Comparison of ENCODE assay signal across 9 cellular contexts in genomic region chr6:52162940-52163908, GRCh38. TPM values are rescaled to one million over a fixed set of nuclear protein-coding genes. Genes with fewer than 3 reads are reported as not detected.
DNase-seq lines count a peak whose midpoint lies in the region; ATAC-seq, FAIRE-seq and TF ChIP-seq lines count a peak whose summit lies in the region.
"Had no signal": no experiment of that assay in that cellular context is flagged by ENCODE, and none has a peak within 500 bp of the region (broad histone marks: within the 10 kb centered on the region; RNA-seq: fewer than 3 reads in every experiment).

No MANE protein-coding gene starts in this region.

- H3K23ac ChIP-seq in neuronal stem cell (ENCODE audit: low read depth, low read length, poor library complexity), result no peak overlapping the region

- CTCF ChIA-PET in activated CD8-positive, alpha-beta memory T cell treated with anti-CD3 and anti-CD28 coated beads, Interleukin-2, amount 10 ng/mL, durations not matched to agents 7 days and 5 days (lab: Charles Lee), result interaction anchor here (0.9 to 4.3 kb wide), 7 partner anchors 48 to 252 kb away, joined by 3 to 53 read pairs (median 4); no protein-coding TSS in a partner anchor
- CTCF ChIA-PET in activated CD8-positive, alpha-beta T cell treated with anti-CD3 and anti-CD28 coated beads for 36 hours (lab: Charles Lee), result interaction anchor here (0.9 to 5.9 kb wide), 21 partner anchors 11 to 252 kb away, joined by 3 to 121 read pairs (median 5); partner anchors contain the start of gene MCM3

- H3K79me2 ChIP-seq in keratinocyte (ENCODE audit: control insufficient read depth, insufficient read depth, low read length), result no peaks in the 10 kb centered on the region

- TF ChIP-seq CTCF in activated CD8-positive, alpha-beta T cell treated with anti-CD3 and anti-CD28 coated beads for 36 hours (IDR thresholded peaks at IDR 0.05), result peak; percentile 75
- peak in 2 of 3 experiments; percentile 82 to 87 for TF ChIP-seq CTCF in keratinocyte (optimal IDR thresholded peaks at IDR 0.05 in 1 of 3, IDR thresholded peaks at IDR 0.05 in 1 of 3, conservative IDR thresholded peaks at IDR 0.05 in 1 of 3; ENCODE audit: extremely low read depth in 1 of 3, insufficient read depth in 2 of 3, low read length in 3 of 3)
- no peak for TF ChIP-seq CTCF in ascending aorta (IDR thresholded peaks at IDR 0.05)

- no peak overlapping the region for H2BK12ac ChIP-seq in neuronal stem cell (ENCODE audit: low read length)

- no peak overlapping the region for H4K91ac ChIP-seq in neuronal stem cell (ENCODE audit: low read depth, low read length, poor library complexity)

- peaks cover 80% of the 10 kb centered on the region for H3K27me3 Mint-ChIP-seq in activated CD8-positive, alpha-beta memory T cell treated with anti-CD3 and anti-CD28 coated beads, Interleukin-2, amount 10 ng/mL, durations not matched to agents 7 days and 5 days
- peaks cover 21% of the 10 kb centered on the region for H3K27me3 Mint-ChIP-seq in activated CD8-positive, alpha-beta T cell treated with anti-CD3 and anti-CD28 coated beads for 36 hours

- H3K4me3 ChIP-seq in keratinocyte (ENCODE audit: control insufficient read depth in 2 of 3, extremely low read depth in 1 of 3, insufficient read depth in 2 of 3, low read depth in 1 of 3, low read length in 3 of 3), result no peak overlapping the region
- no peak overlapping the region for H3K4me3 ChIP-seq in neuronal stem cell (ENCODE audit: low read length in 2 of 2)
- H3K4me3 ChIP-seq in ascending aorta, result no peak overlapping the region

- POLR2A ChIA-PET in activated CD8-positive, alpha-beta T cell treated with anti-CD3 and anti-CD28 coated beads for 36 hours (lab: Charles Lee), result interaction anchor here (0.7 to 2.6 kb wide), 4 partner anchors 13 to 121 kb away, joined by 3 to 9 read pairs (median 5); partner anchors contain the start of gene MCM3

- H3K4me1 ChIP-seq in keratinocyte (ENCODE audit: control insufficient read depth, extremely low read depth, insufficient read depth, low read length), result no peaks in the 10 kb centered on the region
- H3K4me1 ChIP-seq in neuronal stem cell (ENCODE audit: control insufficient read depth in 2 of 2, insufficient read depth in 1 of 2, low read depth in 1 of 2, low read length in 2 of 2), result no peaks in the 10 kb centered on the region
- no peaks in the 10 kb centered on the region for H3K4me1 ChIP-seq in ascending aorta

- H2BK120ac ChIP-seq in neuronal stem cell (ENCODE audit: low read depth, low read length), result no peak overlapping the region

- H3K9me1 ChIP-seq in keratinocyte (ENCODE audit: control insufficient read depth, extremely low read depth, insufficient read depth, low read length), result no peaks in the 10 kb centered on the region

- H4K8ac ChIP-seq in neuronal stem cell (ENCODE audit: low read depth, low read length), result no peak overlapping the region

- H3K9ac ChIP-seq in keratinocyte (ENCODE audit: control insufficient read depth, extremely low read depth, insufficient read depth, low read length) (no peak overlapping the region), neuronal stem cell (ENCODE audit: low read depth, low read length, poor library complexity) (no peak overlapping the region)

- H2BK15ac ChIP-seq in neuronal stem cell (ENCODE audit: low read length), result no peak overlapping the region

- peaks cover 8% of the 10 kb centered on the region for H3K36me3 Mint-ChIP-seq in activated CD8-positive, alpha-beta memory T cell treated with anti-CD3 and anti-CD28 coated beads, Interleukin-2, amount 10 ng/mL, durations not matched to agents 7 days and 5 days
- H3K36me3 Mint-ChIP-seq in activated CD8-positive, alpha-beta T cell treated with anti-CD3 and anti-CD28 coated beads for 36 hours (ENCODE audit: low read depth), result peaks cover 11% of the 10 kb centered on the region

- peak; percentile 52 for FAIRE-seq in keratinocyte (lab: Jason Lieb, UNC)

- H3K14ac ChIP-seq in neuronal stem cell (ENCODE audit: low read length), result no peak overlapping the region

- no peaks in the 10 kb centered on the region for H3K9me3 ChIP-seq in keratinocyte (ENCODE audit: control insufficient read depth, low read depth, low read length)
- H3K9me3 ChIP-seq in neuronal stem cell (replicated peaks in 1 of 2; ENCODE audit: control insufficient read depth in 2 of 2, insufficient read depth in 1 of 2, low read depth in 1 of 2, low read length in 2 of 2), result no peaks in the 10 kb centered on the region
- H3K9me3 ChIP-seq in ascending aorta, result no peaks in the 10 kb centered on the region

- no peak overlapping the region for H3K4me3 Mint-ChIP-seq in activated CD8-positive, alpha-beta memory T cell treated with anti-CD3 and anti-CD28 coated beads, Interleukin-2, amount 10 ng/mL, durations not matched to agents 7 days and 5 days
- H3K4me3 Mint-ChIP-seq in activated CD8-positive, alpha-beta T cell treated with anti-CD3 and anti-CD28 coated beads for 36 hours, result no peak overlapping the region

- intact Hi-C loops in activated CD8-positive, alpha-beta T cell treated with anti-CD3 and anti-CD28 coated beads for 36 hours (cut with micrococcal nuclease), result loop anchor here (2.0 to 5.0 kb wide), 4 partner anchors 66 to 234 kb away; no protein-coding TSS in a partner anchor
- intact Hi-C loops in ascending aorta (cut with DNase I), result no loop called here

- H3K4ac ChIP-seq in neuronal stem cell (ENCODE audit: low read length), result no peak overlapping the region

- dilution Hi-C loops in keratinocyte (cut with MboI; ENCODE audit: extremely low pct_ligation_motif_present, low sequenced_read_pairs), result no loop called here

- H3K27ac ChIP-seq in keratinocyte (ENCODE audit: control insufficient read depth, insufficient read depth, low read length) (no peak overlapping the region), neuronal stem cell (replicated peaks; ENCODE audit: low read length) (no peak overlapping the region), ascending aorta (no peak overlapping the region)

- H3K9me3 Mint-ChIP-seq in activated CD8-positive, alpha-beta memory T cell treated with anti-CD3 and anti-CD28 coated beads, Interleukin-2, amount 10 ng/mL, durations not matched to agents 7 days and 5 days (ENCODE audit: low read depth), result peaks cover 10% of the 10 kb centered on the region
- peaks cover 12% of the 10 kb centered on the region for H3K9me3 Mint-ChIP-seq in activated CD8-positive, alpha-beta T cell treated with anti-CD3 and anti-CD28 coated beads for 36 hours

- no peaks in the 10 kb centered on the region for H3K36me3 ChIP-seq in keratinocyte (ENCODE audit: control insufficient read depth in 2 of 2, extremely low read depth in 1 of 2, insufficient read depth in 2 of 2, low read length in 2 of 2)
- H3K36me3 ChIP-seq in neuronal stem cell (replicated peaks in 1 of 2; ENCODE audit: control insufficient read depth in 2 of 2, insufficient read depth in 2 of 2, low read length in 2 of 2), result no peaks in the 10 kb centered on the region
- H3K36me3 ChIP-seq in ascending aorta, result no peaks in the 10 kb centered on the region

- no peaks in the 10 kb centered on the region for H4K20me1 ChIP-seq in keratinocyte (ENCODE audit: control insufficient read depth, extremely low read depth, insufficient read depth, low read length)

- no peak overlapping the region for H2AK5ac ChIP-seq in neuronal stem cell (ENCODE audit: low read depth, low read length)

- ATAC-seq in activated CD8-positive, alpha-beta memory T cell treated with anti-CD3 and anti-CD28 coated beads, Interleukin-2, amount 10 ng/mL, durations not matched to agents 7 days and 5 days, result peak; percentile 61
- ATAC-seq in GM21723 (IDR thresholded peaks at IDR 0.05; ENCODE audit: unreplicated experiment), result peak; percentile 72
- ATAC-seq in activated CD8-positive, alpha-beta T cell treated with anti-CD3 and anti-CD28 coated beads for 36 hours, result peak; percentile 48

- peaks cover 15% of the 10 kb centered on the region for H3K4me1 Mint-ChIP-seq in activated CD8-positive, alpha-beta memory T cell treated with anti-CD3 and anti-CD28 coated beads, Interleukin-2, amount 10 ng/mL, durations not matched to agents 7 days and 5 days
- peaks cover 34% of the 10 kb centered on the region for H3K4me1 Mint-ChIP-seq in activated CD8-positive, alpha-beta T cell treated with anti-CD3 and anti-CD28 coated beads for 36 hours (ENCODE audit: low read depth)

- H3K27me3 ChIP-seq in keratinocyte (ENCODE audit: control insufficient read depth, extremely low read depth, insufficient read depth, low read length) (no peaks in the 10 kb centered on the region), neuronal stem cell (ENCODE audit: control insufficient read depth in 3 of 3, insufficient read depth in 3 of 3, low read depth in 1 of 3, low read length in 3 of 3) (no peaks in the 10 kb centered on the region), ascending aorta (no peaks in the 10 kb centered on the region)

- no peak overlapping the region for H3K18ac ChIP-seq in neuronal stem cell (ENCODE audit: low read length)

- no peak overlapping the region for H2AFZ ChIP-seq in keratinocyte (ENCODE audit: control insufficient read depth, low read length)
- H2AFZ ChIP-seq in neuronal stem cell (ENCODE audit: low read length), result no peak overlapping the region

- DNase-seq in activated CD8-positive, alpha-beta memory T cell treated with anti-CD3 and anti-CD28 coated beads, Interleukin-2, amount 10 ng/mL, durations not matched to agents 7 days and 5 days, result no peak
- DNase-seq in activated CD8-positive, alpha-beta memory T cell treated with anti-CD3 and anti-CD28 coated beads, Interleukin-2, amount 50 U/mL, for 4 hours, result no peak
- DNase-seq in M059J (ENCODE audit: low read depth), result peak; percentile 47
- no peak for DNase-seq in activated CD8-positive, alpha-beta T cell treated with anti-CD3 and anti-CD28 coated beads for 36 hours
- no peak for DNase-seq in keratinocyte (ENCODE audit: low read depth, low spot score)
- no peak for DNase-seq in neuronal stem cell (ENCODE audit: low spot score)
- DNase-seq in ascending aorta (ENCODE audit: low spot score in 2 of 2), result no peak

- WGBS in neuronal stem cell (ENCODE audit: extremely low coverage in 2 of 2, insufficient read length in 2 of 2, insufficient replicate concordance in 1 of 2), 2 donors, result no CpG with 5 or more reads among the region's 4 CpGs

- no peaks in the 10 kb centered on the region for H3K79me1 ChIP-seq in neuronal stem cell (ENCODE audit: low read depth, low read length)

- no peak overlapping the region for H3K27ac Mint-ChIP-seq in activated CD8-positive, alpha-beta memory T cell treated with anti-CD3 and anti-CD28 coated beads, Interleukin-2, amount 10 ng/mL, durations not matched to agents 7 days and 5 days
- H3K27ac Mint-ChIP-seq in activated CD8-positive, alpha-beta T cell treated with anti-CD3 and anti-CD28 coated beads for 36 hours, result peak overlapping the region; percentile 90

- H2BK5ac ChIP-seq in neuronal stem cell (ENCODE audit: low read length), result no peak overlapping the region

- no peak overlapping the region for H3K4me2 ChIP-seq in keratinocyte (ENCODE audit: control insufficient read depth, extremely low read depth, insufficient read depth, low read depth, low read length)
- no peak overlapping the region for H3K4me2 ChIP-seq in neuronal stem cell (ENCODE audit: insufficient read depth, low read length, poor library complexity, severe bottlenecking)

RNA-seq across cellular contexts. Expression of gene IL17A, which starts 23.0 kb away (rescaled TPM):
- not detected for total RNA-seq in activated CD8-positive, alpha-beta memory T cell treated with anti-CD3 and anti-CD28 coated beads, Interleukin-2, amount 10 ng/mL, durations not matched to agents 7 days and 5 days
- total RNA-seq in M059J (2014; rRNA removed; shearing (Covaris generic)), result not detected in 2 replicates
- total RNA-seq in activated CD8-positive, alpha-beta T cell treated with anti-CD3 and anti-CD28 coated beads for 36 hours, result not detected
- polyA plus RNA-seq in keratinocyte, result not detected in 3 replicates
- not detected for polyA plus RNA-seq in keratinocyte (2011; ENCODE audit: low read depth)
- polyA plus RNA-seq in keratinocyte (2011; cell fraction: cytosol; rRNA removed), result not detected in 2 replicates
- not detected in 2 replicates for polyA plus RNA-seq in keratinocyte (2011; cell fraction: nucleus; rRNA removed)
- polyA plus RNA-seq in keratinocyte (2012; ENCODE audit: low replicate concordance), result not detected in 2 replicates
- polyA minus RNA-seq in keratinocyte, result not detected in 3 replicates
- polyA minus RNA-seq in keratinocyte (2011; cell fraction: cytosol; rRNA and poly(A)+ RNA removed), result not detected
- polyA minus RNA-seq in keratinocyte (2011; cell fraction: nucleus; rRNA and poly(A)+ RNA removed), result not detected in 2 replicates
- not detected for polyA plus RNA-seq in neuronal stem cell (2013, experiment 1 of 2)
- not detected for polyA plus RNA-seq in neuronal stem cell (2013, experiment 2 of 2)
- not detected for total RNA-seq in ascending aorta
- total RNA-seq: subcutaneous adipose tissue had no signal

Comparison
In these comparisons a context has a peak if more than half of its experiments do, and no peak if none do; other contexts are left out.
1. CTCF ChIP-seq: peak in activated CD8-positive, alpha-beta T cell treated with anti-CD3 and anti-CD28 coated beads for 36 hours (single experiment) and keratinocyte (2 of 3); none in ascending aorta (0 of 3).
2. Peak in every context shown above with its lines, with median percentiles within 50 percentile points of each other: ATAC-seq.